ENCODE assay signal across 10 cellular contexts in genomic region chr22:33811686-33812085, GRCh38.
DNase-seq lines count a peak whose midpoint lies in the region; TF ChIP-seq lines count a peak whose summit lies in the region.
"Had no signal": no experiment of that assay in that cellular context is flagged by ENCODE, and none has a peak within 500 bp of the region (broad histone marks: within the 10 kb centered on the region; RNA-seq: fewer than 3 reads in every experiment).

No MANE protein-coding gene starts in this region.

- no peak overlapping the region for H4K5ac ChIP-seq in mesendoderm (ENCODE audit: low read length)

- H3K27me3 ChIP-seq in HUES48 (ENCODE audit: control insufficient read depth, insufficient read depth, low read length) (no peaks in the 10 kb centered on the region), fibroblast of lung (ENCODE audit: control insufficient read depth, insufficient read depth, low read length) (no peaks in the 10 kb centered on the region), mesendoderm (ENCODE audit: insufficient read depth, low read length, poor library complexity) (no peaks in the 10 kb centered on the region), thyroid gland (no peaks in the 10 kb centered on the region)

- no peak overlapping the region for H2BK15ac ChIP-seq in mesendoderm (replicated peaks; ENCODE audit: low read depth)

- WGBS in mesendoderm (ENCODE audit: extremely low coverage, insufficient coverage, low lambda C conversion rate): no CpG with 5 or more reads among the region's 5 CpGs
- 54 to 62% methylated on average over 5 of the region's 5 CpGs for WGBS in thyroid gland, 2 donors

- no peak overlapping the region for H3K23ac ChIP-seq in mesendoderm (ENCODE audit: low read length)

- H3K27ac ChIP-seq in HUES48 (ENCODE audit: low read depth, low read length) (peak overlapping the region; percentile 16), fibroblast of lung (ENCODE audit: insufficient read depth, low read length) (peak overlapping the region; percentile 11), mesendoderm (ENCODE audit: low read depth, low read length) (no peak overlapping the region), thyroid gland (no peak overlapping the region)

- H3K9me3 ChIP-seq in HUES48 (ENCODE audit: control insufficient read depth, insufficient read depth, low read length) (no peaks in the 10 kb centered on the region), fibroblast of lung (ENCODE audit: control insufficient read depth, insufficient read depth, low read depth, low read length) (no peaks in the 10 kb centered on the region), thyroid gland (no peaks in the 10 kb centered on the region)

- TF ChIP-seq CTCF in fibroblast of lung (conservative IDR thresholded peaks at IDR 0.05 in 1 of 2, IDR thresholded peaks at IDR 0.05 in 1 of 2; ENCODE audit: low read depth in 1 of 2, low read length in 2 of 2) (no peak), thyroid gland (IDR thresholded peaks at IDR 0.05) (no peak)

- no peak overlapping the region for H3K4me2 ChIP-seq in fibroblast of lung (ENCODE audit: extremely low read depth, insufficient read depth, low read length)
- no peak overlapping the region for H3K4me2 ChIP-seq in mesendoderm (ENCODE audit: low read length)

- no peak overlapping the region for H2BK5ac ChIP-seq in mesendoderm (ENCODE audit: low read length)

- intact Hi-C loops in thyroid gland (cut with DNase I): no loop called here

- H3K36me3 ChIP-seq in HUES48 (ENCODE audit: control insufficient read depth, insufficient read depth, low read length): no peaks in the 10 kb centered on the region; the same call in 1 of the 2 replicates
- H3K36me3 ChIP-seq in fibroblast of lung (ENCODE audit: control insufficient read depth, insufficient read depth, low read length): no peaks in the 10 kb centered on the region
- no peaks in the 10 kb centered on the region for H3K36me3 ChIP-seq in mesendoderm (ENCODE audit: control insufficient read depth, insufficient read depth, low read length)
- no peaks in the 10 kb centered on the region for H3K36me3 ChIP-seq in thyroid gland

- no peak overlapping the region for H3K4ac ChIP-seq in mesendoderm (ENCODE audit: low read depth, low read length)

- H3K9ac ChIP-seq in HUES48 (ENCODE audit: low read depth, low read length): no peak overlapping the region
- no peak overlapping the region for H3K9ac ChIP-seq in fibroblast of lung (ENCODE audit: insufficient read depth, low read length)
- H3K9ac ChIP-seq in mesendoderm (ENCODE audit: low read length): no peak overlapping the region

- no peak for TF ChIP-seq POLR2A in thyroid gland (IDR thresholded peaks at IDR 0.05)

- H3K79me2 ChIP-seq in fibroblast of lung (ENCODE audit: control insufficient read depth, insufficient read depth, low read length): no peaks in the 10 kb centered on the region
- peaks cover 17% of the 10 kb centered on the region for H3K79me2 ChIP-seq in mesendoderm (ENCODE audit: control insufficient read depth, insufficient read depth, low read length)

- H4K8ac ChIP-seq in mesendoderm (ENCODE audit: low read depth, low read length): no peak overlapping the region

- H2AFZ ChIP-seq in fibroblast of lung (ENCODE audit: low read length): no peak overlapping the region

- no peak overlapping the region for H3K56ac ChIP-seq in mesendoderm (ENCODE audit: low read length)

- no peak overlapping the region for H3K18ac ChIP-seq in mesendoderm (ENCODE audit: low read length)

- peaks cover 29% of the 10 kb centered on the region for H3K4me1 ChIP-seq in HUES48 (ENCODE audit: control insufficient read depth, insufficient read depth, low read length)
- peaks cover 21% of the 10 kb centered on the region for H3K4me1 ChIP-seq in fibroblast of lung (ENCODE audit: control insufficient read depth, extremely low read depth, insufficient read depth, low read length)
- peaks cover 11% of the 10 kb centered on the region for H3K4me1 ChIP-seq in mesendoderm (ENCODE audit: control insufficient read depth, low read depth, low read length)
- no peaks in the 10 kb centered on the region for H3K4me1 ChIP-seq in thyroid gland

- peaks cover 8% of the 10 kb centered on the region for H3K79me1 ChIP-seq in mesendoderm (ENCODE audit: low read length)

- H2BK120ac ChIP-seq in mesendoderm (ENCODE audit: low read depth, low read length): no peak overlapping the region

- H2AK5ac ChIP-seq in mesendoderm (ENCODE audit: low read length): no peak overlapping the region

- H3K4me3 ChIP-seq in HUES48 (ENCODE audit: low read depth, low read length) (no peak overlapping the region), fibroblast of lung (replicated peaks in 1 of 4; ENCODE audit: control extremely low read depth in 1 of 4, insufficient read depth in 1 of 4, low read depth in 3 of 4, low read length in 4 of 4) (no peak overlapping the region), mesendoderm (ENCODE audit: low read length) (no peak overlapping the region), thyroid gland (replicated peaks in 1 of 3) (no peak overlapping the region)

- peak; percentile 78 to 79 for DNase-seq in fibroblast of lung (ENCODE audit: low read depth in 2 of 2)
- peak; percentile 79 for DNase-seq in mesendoderm
- peak; percentile 12 to 15 for DNase-seq in thyroid gland
- DNase-seq in stimulated activated CD4-positive, alpha-beta T cell treated with anti-CD3 and anti-CD28 coated beads, Interleukin-4, amount 100 ng/mL, for 1 hour: no peak
- no peak for DNase-seq in globus pallidus (ENCODE audit: low spot score)
- no peak for DNase-seq in amygdala (lab: John Stamatoyannopoulos, UW)
- no peak for DNase-seq in activated effector memory CD4-positive, alpha-beta T cell treated with anti-CD3 and anti-CD28 coated beads, Interleukin-2, amount 50 U/mL, for 16 hours
- DNase-seq: activated T-cell treated with anti-CD3 and anti-CD28 coated beads, Interleukin-2, amount 50 U/mL, for 4 hours; COR-L47 had no signal

- H4K20me1 ChIP-seq in fibroblast of lung (ENCODE audit: control insufficient read depth, extremely low read depth, insufficient read depth, low read length): no peaks in the 10 kb centered on the region

Comparison
In these comparisons a context has a peak if more than half of its experiments do, and no peak if none do; other contexts are left out.
1. H3K27ac ChIP-seq: peak in HUES48 (single experiment) and fibroblast of lung (single experiment); none in mesendoderm (single experiment) and thyroid gland (0 of 3).
2. DNase-seq: peak in fibroblast of lung (2 of 2), mesendoderm (single experiment) and thyroid gland (2 of 2); none in stimulated activated CD4-positive, alpha-beta T cell treated with anti-CD3 and anti-CD28 coated beads, Interleukin-4, amount 100 ng/mL, for 1 hour (single experiment), globus pallidus (single experiment), amygdala (0 of 56) and activated effector memory CD4-positive, alpha-beta T cell treated with anti-CD3 and anti-CD28 coated beads, Interleukin-2, amount 50 U/mL, for 16 hours (single experiment).